8 cellular contexts compared by ENCODE assay signal in the genomic region with DNA sequence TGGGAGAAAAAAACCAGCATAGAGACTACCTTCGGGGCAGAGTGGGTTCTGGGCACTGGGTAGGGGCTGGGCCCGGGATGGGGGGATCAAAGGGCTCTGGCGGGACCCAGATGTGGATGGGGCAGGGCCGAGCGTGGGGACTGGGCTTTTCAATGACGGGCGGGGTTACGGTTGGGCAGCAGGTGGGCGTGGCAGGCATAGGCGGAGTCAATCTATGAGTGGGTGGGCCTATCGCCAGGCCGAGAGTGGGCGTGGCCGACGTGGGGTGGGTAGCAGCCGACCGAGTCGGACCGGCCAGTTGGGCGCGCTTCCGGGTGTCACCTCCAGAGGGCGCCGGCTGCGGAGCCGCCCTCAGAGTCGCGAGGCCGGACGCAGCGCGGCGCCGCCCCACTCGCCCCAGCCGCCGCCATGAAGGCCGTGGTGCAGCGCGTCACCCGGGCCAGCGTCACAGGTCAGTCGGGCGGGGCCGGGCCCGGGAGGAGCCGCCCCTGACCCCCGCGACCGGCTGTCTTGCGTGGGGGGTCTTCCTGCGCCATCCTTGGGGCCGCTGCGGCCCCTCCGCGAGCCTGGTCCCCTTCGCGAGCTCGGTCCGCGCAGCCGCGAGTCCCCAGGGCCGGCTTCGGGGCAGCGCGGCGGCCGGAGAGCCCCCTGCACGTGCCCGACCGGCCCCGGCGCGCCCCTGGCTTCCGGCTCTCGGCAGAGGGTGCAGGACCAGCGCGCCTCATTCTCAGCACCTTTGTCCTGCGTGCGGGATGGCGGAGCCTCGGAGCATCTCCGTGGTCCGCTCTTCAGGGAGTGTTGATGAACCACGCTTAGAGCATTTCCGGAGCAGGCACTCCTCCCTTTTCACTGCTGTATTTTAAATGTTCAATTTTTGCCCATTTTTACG. TPM values are rescaled to one million over a fixed set of nuclear protein-coding genes. Genes with fewer than 3 reads are reported as not detected.
DNase-seq lines count a peak whose midpoint lies in the region; ATAC-seq and TF ChIP-seq lines count a peak whose summit lies in the region.

A gene with protein sequence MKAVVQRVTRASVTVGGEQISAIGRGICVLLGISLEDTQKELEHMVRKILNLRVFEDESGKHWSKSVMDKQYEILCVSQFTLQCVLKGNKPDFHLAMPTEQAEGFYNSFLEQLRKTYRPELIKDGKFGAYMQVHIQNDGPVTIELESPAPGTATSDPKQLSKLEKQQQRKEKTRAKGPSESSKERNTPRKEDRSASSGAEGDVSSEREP (plus strand): TSS at position 390 of the 889 bp plus-strand sequence. CDS start 19 bp downstream, at position 409.

- peak within 1 kb of the TSS; percentile 65 to 76 for H3K27ac ChIP-seq in thoracic aorta

- H3K9me3 ChIP-seq in thoracic aorta = no peaks in the 10 kb centered on the region

- no peaks in the 10 kb centered on the region for H3K36me3 ChIP-seq in thoracic aorta

- DNase-seq in GM12864 (ENCODE audit: low read depth) (peak; percentile 60), NB4 (ENCODE audit: low read depth) (peak; percentile 93), SKM-1 (lab: John Stamatoyannopoulos, UW; ENCODE audit: unreplicated experiment) (peak; percentile 19), glomerular visceral epithelial cell (ENCODE audit: extremely low spot score) (peak; percentile 93), osteocyte (ENCODE audit: extremely low spot score, unreplicated experiment) (peak; percentile 96), thoracic aorta (ENCODE audit: low spot score) (peak; percentile 90)
- DNase-seq in activated naive CD4-positive, alpha-beta T cell treated with anti-CD3 and anti-CD28 coated beads, Interleukin-2, amount 50 U/mL, for 72 hours (ENCODE audit: low spot score in 2 of 2) = peak; percentile 91 to 96

- H3K4me1 Mint-ChIP-seq in osteocyte (ENCODE audit: unreplicated experiment) = peaks cover 18% of the 10 kb centered on the region

- peak; percentile 95 for ATAC-seq in HG02571 (IDR thresholded peaks at IDR 0.05; ENCODE audit: unreplicated experiment)
- ATAC-seq in activated naive CD4-positive, alpha-beta T cell treated with anti-CD3 and anti-CD28 coated beads, Interleukin-2, amount 50 U/mL, for 72 hours = peak; percentile 93
- peak; percentile 94 for ATAC-seq in thoracic aorta (ENCODE audit: insufficient number of reproducible peaks, low FRiP score, low read depth)

- peak within 1 kb of the TSS; percentile 85 to 87 for H3K27ac Mint-ChIP-seq in activated naive CD4-positive, alpha-beta T cell treated with anti-CD3 and anti-CD28 coated beads, Interleukin-2, amount 50 U/mL, for 72 hours
- peak within 1 kb of the TSS; percentile 76 for H3K27ac Mint-ChIP-seq in osteocyte (ENCODE audit: unreplicated experiment)

- peak within 1 kb of the TSS; percentile 85 for H3K4me3 ChIP-seq in GM12864 (ENCODE audit: low read depth, low read length)
- peak within 1 kb of the TSS; percentile 75 for H3K4me3 ChIP-seq in NB4 (ENCODE audit: low read depth, low read length)
- peak within 1 kb of the TSS; percentile 94 for H3K4me3 ChIP-seq in thoracic aorta

- H3K9me3 Mint-ChIP-seq in activated naive CD4-positive, alpha-beta T cell treated with anti-CD3 and anti-CD28 coated beads, Interleukin-2, amount 50 U/mL, for 72 hours = no peaks in the 10 kb centered on the region
- no peaks in the 10 kb centered on the region for H3K9me3 Mint-ChIP-seq in osteocyte (ENCODE audit: unreplicated experiment)

- peak within 1 kb of the TSS; percentile 88 for H3K4me3 Mint-ChIP-seq in osteocyte (ENCODE audit: unreplicated experiment)

- H3K27me3 ChIP-seq in thoracic aorta (replicated peaks; ENCODE audit: insufficient read depth) = no peaks in the 10 kb centered on the region

- TF ChIP-seq CTCF in GM12864 (IDR thresholded peaks at IDR 0.05; ENCODE audit: low read depth, low read length, missing control alignments) (peak; percentile 68), NB4 (IDR thresholded peaks at IDR 0.05; ENCODE audit: low read depth, low read length) (peak; percentile 46), osteocyte (IDR thresholded peaks at IDR 0.05) (peak; percentile 90), thoracic aorta (IDR thresholded peaks at IDR 0.05) (peak; percentile 75)

- peaks cover 6% of the 10 kb centered on the region for H3K27me3 Mint-ChIP-seq in osteocyte (ENCODE audit: unreplicated experiment)

- TF ChIP-seq POLR2A in NB4 (IDR thresholded peaks at IDR 0.05; ENCODE audit: extremely low read depth, insufficient read length) = peak; percentile 66

- H3K4me1 ChIP-seq in thoracic aorta (ENCODE audit: control insufficient read depth in 1 of 2, low read depth in 2 of 2) = peaks cover 9 to 17% of the 10 kb centered on the region in 2 donors

- peaks cover 0 to 4% of the 10 kb centered on the region in 2 donors for H3K36me3 Mint-ChIP-seq in activated naive CD4-positive, alpha-beta T cell treated with anti-CD3 and anti-CD28 coated beads, Interleukin-2, amount 50 U/mL, for 72 hours
- no peaks in the 10 kb centered on the region for H3K36me3 Mint-ChIP-seq in osteocyte (ENCODE audit: unreplicated experiment)

RNA-seq across cellular contexts. Expression of the gene that starts here (rescaled TPM):
- 10 to 100 TPM; 25.3 to 54.3 TPM for total RNA-seq in activated naive CD4-positive, alpha-beta T cell treated with anti-CD3 and anti-CD28 coated beads, Interleukin-2, amount 50 U/mL, for 72 hours
- total RNA-seq in osteocyte (21.5 and 26.2 TPM in 2 replicates), thoracic aorta (10 to 100 TPM; 29.6 to 36.9 TPM)

Comparison
In these comparisons a context has a peak if more than half of its experiments do, and no peak if none do; other contexts are left out.
1. Peak in every context shown above with its lines: DNase-seq, ATAC-seq, H3K4me3 ChIP-seq and H3K27ac ChIP-seq.
2. DNase-seq: peak in every context shown above with its lines; median percentile 96 in osteocyte; 94 in activated naive CD4-positive, alpha-beta T cell treated with anti-CD3 and anti-CD28 coated beads, Interleukin-2, amount 50 U/mL, for 72 hours; 93 in NB4; 93 in glomerular visceral epithelial cell; 90 in thoracic aorta; 60 in GM12864; 19 in SKM-1.